ENCODE assay signal across 8 cellular contexts in genomic region chr18:50298443-50299284, GRCh38. TPM values are rescaled to one million over a fixed set of nuclear protein-coding genes. Genes with fewer than 3 reads are reported as not detected.
A peak's percentile ranks its signal among the peaks of the same experiment; 100 is the strongest.
DNase-seq lines count a peak whose midpoint lies in the region; ATAC-seq and TF ChIP-seq lines count a peak whose summit lies in the region.

No MANE protein-coding gene starts in this region.

- H4K8ac ChIP-seq in trophoblast cell (ENCODE audit: low read depth, low read length): no peak overlapping the region

- no CpG with 5 or more reads among the region's 49 CpGs for WGBS in trophoblast cell (ENCODE audit: extremely low coverage, insufficient coverage, insufficient read length)

- TF ChIP-seq POLR2A in Peyer's patch (IDR thresholded peaks at IDR 0.05): no peak

- H3K14ac ChIP-seq in trophoblast cell (ENCODE audit: low read length): no peak overlapping the region

- H3K79me1 ChIP-seq in trophoblast cell (ENCODE audit: low read length): no peaks in the 10 kb centered on the region

- H2BK12ac ChIP-seq in trophoblast cell (ENCODE audit: low read length): no peak overlapping the region

- no peak overlapping the region for H3K4me2 ChIP-seq in trophoblast cell (ENCODE audit: low read length)

- H3K4me1 ChIP-seq in Peyer's patch (peaks cover 0 to 8% (median 6%) of the 10 kb centered on the region in 4 donors), trophoblast cell (ENCODE audit: control insufficient read depth in 1 of 2, insufficient read depth in 2 of 2, low read length in 2 of 2) (no peaks in the 10 kb centered on the region)

- H3K27me3 ChIP-seq in Peyer's patch (no peaks in the 10 kb centered on the region), trophoblast cell (ENCODE audit: insufficient read depth, low read length) (peaks cover under 1% of the 10 kb centered on the region)

- DNase-seq in Peyer's patch: no peak
- DNase-seq in fibroblast of pulmonary artery (ENCODE audit: low read depth): no peak
- DNase-seq in skeletal muscle cell (ENCODE audit: low read depth): no peak
- DNase-seq in trophoblast cell: no peak
- no peak for DNase-seq in stimulated activated naive CD4-positive, alpha-beta T cell treated with Interleukin-2 at 50 U/mL for 16 hours (lab: John Stamatoyannopoulos, UW)

- no peak overlapping the region for H3K9ac ChIP-seq in trophoblast cell (ENCODE audit: low read length)

- H3K18ac ChIP-seq in trophoblast cell (ENCODE audit: low read length): no peak overlapping the region

- no peak overlapping the region for H2BK5ac ChIP-seq in trophoblast cell (ENCODE audit: low read depth, low read length, poor library complexity)

- no peak overlapping the region for H4K91ac ChIP-seq in trophoblast cell (ENCODE audit: low read depth, low read length)

- no peak overlapping the region for H4K12ac ChIP-seq in trophoblast cell (ENCODE audit: low read depth, low read length)

- H2AK5ac ChIP-seq in trophoblast cell (ENCODE audit: low read length): no peak overlapping the region

- H3K9me3 ChIP-seq in Peyer's patch: no peaks in the 10 kb centered on the region
- H3K9me3 ChIP-seq in trophoblast cell (ENCODE audit: insufficient read depth, low read depth, low read length): peaks cover 12% of the 10 kb centered on the region

- H3K36me3 ChIP-seq in Peyer's patch (no peaks in the 10 kb centered on the region), trophoblast cell (ENCODE audit: control insufficient read depth in 1 of 2, insufficient read depth in 2 of 2, low read length in 2 of 2) (no peaks in the 10 kb centered on the region)

- TF ChIP-seq CTCF in Peyer's patch (IDR thresholded peaks at IDR 0.05) (no peak), fibroblast of pulmonary artery (IDR thresholded peaks at IDR 0.05; ENCODE audit: low read length, missing control alignments) (no peak)

- ATAC-seq in GM18907 (IDR thresholded peaks at IDR 0.05; ENCODE audit: unreplicated experiment): peak; percentile 4
- ATAC-seq in HG03342 (IDR thresholded peaks at IDR 0.05; ENCODE audit: unreplicated experiment): no peak
- no peak for ATAC-seq in HG03521 (IDR thresholded peaks at IDR 0.05; ENCODE audit: unreplicated experiment)

- H2BK120ac ChIP-seq in trophoblast cell (ENCODE audit: insufficient read depth, low read length, poor library complexity): no peak overlapping the region

- H3K4ac ChIP-seq in trophoblast cell (ENCODE audit: low read depth, low read length): no peak overlapping the region

- H3K27ac ChIP-seq in Peyer's patch: no peak overlapping the region
- H3K27ac ChIP-seq in trophoblast cell (ENCODE audit: low read depth, low read length): no peak overlapping the region

- H2AFZ ChIP-seq in trophoblast cell (ENCODE audit: insufficient read depth, low read length, poor library complexity): no peak overlapping the region

- H3K4me3 ChIP-seq in Peyer's patch: peak overlapping the region; percentile 24 to 55 (median 42)
- H3K4me3 ChIP-seq in fibroblast of pulmonary artery (replicated peaks; ENCODE audit: low read depth, low read length): peak overlapping the region; percentile 59
- H3K4me3 ChIP-seq in skeletal muscle cell (ENCODE audit: low read depth, low read length): peak overlapping the region; percentile 52
- no peak overlapping the region for H3K4me3 ChIP-seq in trophoblast cell (ENCODE audit: low read depth, low read length)

- no peaks in the 10 kb centered on the region for H3K79me2 ChIP-seq in trophoblast cell (ENCODE audit: control insufficient read depth, insufficient read depth, low read length, poor library complexity)

- no peak overlapping the region for H3K23ac ChIP-seq in trophoblast cell (ENCODE audit: low read length)

RNA-seq across cellular contexts. Expression of gene CXXC1, which starts 11.2 kb away (rescaled TPM):
- 100 to 1,000 TPM in 3 of 4 donors, 10 to 100 TPM in 1; 85.6 to 261 (median 130) TPM for total RNA-seq in Peyer's patch
- polyA plus RNA-seq in trophoblast cell (2013): 46.1 and 46.6 TPM in 2 replicates

RNA-seq across cellular contexts. Expression of gene MBD1, which starts 17.3 kb away (rescaled TPM):
- 100 to 1,000 TPM in 3 of 4 donors, 10 to 100 TPM in 1; 85.1 to 168 (median 115) TPM for total RNA-seq in Peyer's patch
- polyA plus RNA-seq in trophoblast cell (2013): 39.5 and 40.1 TPM in 2 replicates

RNA-seq across cellular contexts. Expression of gene CFAP53, which starts 32.4 kb away (rescaled TPM):
- under 1 TPM in 1 of 4 donors, not detected in 3; 0.80 TPM for total RNA-seq in Peyer's patch
- 0.50 and 0.64 TPM in 2 replicates for polyA plus RNA-seq in trophoblast cell (2013)
